Comparison of ENCODE assay signal across 2 cellular contexts in the genomic region with DNA sequence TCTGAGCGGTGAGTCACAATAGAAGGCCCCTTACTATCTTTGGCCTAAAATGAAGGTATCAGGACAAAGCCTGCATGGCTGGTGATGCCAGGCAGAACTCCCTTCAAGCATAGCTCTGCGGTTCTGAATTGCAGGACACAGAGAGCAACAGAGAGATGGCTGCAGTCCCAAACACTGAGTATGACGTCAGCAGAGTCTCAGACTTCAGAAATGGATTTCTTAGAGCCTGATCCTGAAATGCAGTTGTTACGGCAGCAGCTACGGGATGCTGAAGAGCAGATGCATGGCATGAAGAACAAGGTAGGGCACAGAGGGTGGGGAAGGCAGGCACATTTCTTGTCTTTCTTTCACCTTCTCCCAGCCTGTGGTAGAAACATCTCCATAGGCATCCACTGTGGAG.
TF ChIP-seq lines count a peak whose summit lies in the region.

No MANE protein-coding gene starts in this region.

TF ChIP-seq in HepG2, 621 proteins besides CTCF, POLR2A, EP300 and RAD21:
- TF ChIP-seq, protein P1, sequence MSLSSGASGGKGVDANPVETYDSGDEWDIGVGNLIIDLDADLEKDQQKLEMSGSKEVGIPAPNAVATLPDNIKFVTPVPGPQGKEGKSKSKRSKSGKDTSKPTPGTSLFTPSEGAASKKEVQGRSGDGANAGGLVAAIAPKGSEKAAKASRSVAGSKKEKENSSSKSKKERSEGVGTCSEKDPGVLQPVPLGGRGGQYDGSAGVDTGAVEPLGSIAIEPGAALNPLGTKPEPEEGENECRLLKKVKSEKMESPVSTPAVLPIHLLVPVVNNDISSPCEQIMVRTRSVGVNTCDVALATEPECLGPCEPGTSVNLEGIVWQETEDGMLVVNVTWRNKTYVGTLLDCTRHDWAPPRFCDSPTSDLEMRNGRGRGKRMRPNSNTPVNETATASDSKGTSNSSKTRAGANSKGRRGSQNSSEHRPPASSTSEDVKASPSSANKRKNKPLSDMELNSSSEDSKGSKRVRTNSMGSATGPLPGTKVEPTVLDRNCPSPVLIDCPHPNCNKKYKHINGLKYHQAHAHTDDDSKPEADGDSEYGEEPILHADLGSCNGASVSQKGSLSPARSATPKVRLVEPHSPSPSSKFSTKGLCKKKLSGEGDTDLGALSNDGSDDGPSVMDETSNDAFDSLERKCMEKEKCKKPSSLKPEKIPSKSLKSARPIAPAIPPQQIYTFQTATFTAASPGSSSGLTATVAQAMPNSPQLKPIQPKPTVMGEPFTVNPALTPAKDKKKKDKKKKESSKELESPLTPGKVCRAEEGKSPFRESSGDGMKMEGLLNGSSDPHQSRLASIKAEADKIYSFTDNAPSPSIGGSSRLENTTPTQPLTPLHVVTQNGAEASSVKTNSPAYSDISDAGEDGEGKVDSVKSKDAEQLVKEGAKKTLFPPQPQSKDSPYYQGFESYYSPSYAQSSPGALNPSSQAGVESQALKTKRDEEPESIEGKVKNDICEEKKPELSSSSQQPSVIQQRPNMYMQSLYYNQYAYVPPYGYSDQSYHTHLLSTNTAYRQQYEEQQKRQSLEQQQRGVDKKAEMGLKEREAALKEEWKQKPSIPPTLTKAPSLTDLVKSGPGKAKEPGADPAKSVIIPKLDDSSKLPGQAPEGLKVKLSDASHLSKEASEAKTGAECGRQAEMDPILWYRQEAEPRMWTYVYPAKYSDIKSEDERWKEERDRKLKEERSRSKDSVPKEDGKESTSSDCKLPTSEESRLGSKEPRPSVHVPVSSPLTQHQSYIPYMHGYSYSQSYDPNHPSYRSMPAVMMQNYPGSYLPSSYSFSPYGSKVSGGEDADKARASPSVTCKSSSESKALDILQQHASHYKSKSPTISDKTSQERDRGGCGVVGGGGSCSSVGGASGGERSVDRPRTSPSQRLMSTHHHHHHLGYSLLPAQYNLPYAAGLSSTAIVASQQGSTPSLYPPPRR (CRISPR knock-in tag; IDR thresholded peaks at IDR 0.05; ENCODE audit: borderline replicate concordance): no peak
- TF ChIP-seq PITX1 (CRISPR knock-in tag; IDR thresholded peaks at IDR 0.05) (no peak), TBX3 (IDR thresholded peaks at IDR 0.05; ENCODE audit: borderline replicate concordance) (no peak), ATF7-NPFF (CRISPR knock-in tag; IDR thresholded peaks at IDR 0.05; ENCODE audit: low read depth) (no peak), ATF7 (IDR thresholded peaks at IDR 0.05) (peak; percentile 90), ATF7 (CRISPR knock-in tag; IDR thresholded peaks at IDR 0.05) (no peak), FOSL1 (CRISPR knock-in tag; IDR thresholded peaks at IDR 0.05; ENCODE audit: borderline replicate concordance) (no peak), BORCS8-MEF2B (CRISPR knock-in tag; IDR thresholded peaks at IDR 0.05) (no peak), ZFP36 (IDR thresholded peaks at IDR 0.05; ENCODE audit: borderline replicate concordance, low read depth, low read length, partially characterized antibody) (no peak), RELA (CRISPR knock-in tag; IDR thresholded peaks at IDR 0.05) (no peak), POLR2AphosphoS5 (IDR thresholded peaks at IDR 0.05; ENCODE audit: low read depth, low read length) (no peak), CREB1 (IDR thresholded peaks at IDR 0.05) (peak; percentile 91), CREB1 (CRISPR knock-in tag; IDR thresholded peaks at IDR 0.05) (no peak)
TF ChIP-seq in HepG2: peak in this region for 2.

TF ChIP-seq in K562, 482 proteins besides CTCF, POLR2A, EP300 and RAD21:
- TF ChIP-seq ZNF217 (CRISPR knock-in tag; IDR thresholded peaks at IDR 0.05): no peak
- peak; percentile 22; the same call in 1 of the 2 replicates for TF ChIP-seq ATF7 (IDR thresholded peaks at IDR 0.05)
- TF ChIP-seq ZNF316 (IDR thresholded peaks at IDR 0.05): no peak
- no peak for TF ChIP-seq SNIP1 (IDR thresholded peaks at IDR 0.05; ENCODE audit: low read depth)
- TF ChIP-seq ZNF639 (CRISPR knock-in tag; conservative IDR thresholded peaks at IDR 0.05 in 1 of 2, IDR thresholded peaks at IDR 0.05 in 1 of 2): no peak
- no peak for TF ChIP-seq ZNF354B (CRISPR knock-in tag; IDR thresholded peaks at IDR 0.05)
- no peak for TF ChIP-seq ID3 (CRISPR knock-in tag; IDR thresholded peaks at IDR 0.05)
- TF ChIP-seq ID3 (tag; IDR thresholded peaks at IDR 0.05): no peak
- TF ChIP-seq XRCC5 (IDR thresholded peaks at IDR 0.05; ENCODE audit: low read depth, low read length): no peak
- TF ChIP-seq, protein P2, sequence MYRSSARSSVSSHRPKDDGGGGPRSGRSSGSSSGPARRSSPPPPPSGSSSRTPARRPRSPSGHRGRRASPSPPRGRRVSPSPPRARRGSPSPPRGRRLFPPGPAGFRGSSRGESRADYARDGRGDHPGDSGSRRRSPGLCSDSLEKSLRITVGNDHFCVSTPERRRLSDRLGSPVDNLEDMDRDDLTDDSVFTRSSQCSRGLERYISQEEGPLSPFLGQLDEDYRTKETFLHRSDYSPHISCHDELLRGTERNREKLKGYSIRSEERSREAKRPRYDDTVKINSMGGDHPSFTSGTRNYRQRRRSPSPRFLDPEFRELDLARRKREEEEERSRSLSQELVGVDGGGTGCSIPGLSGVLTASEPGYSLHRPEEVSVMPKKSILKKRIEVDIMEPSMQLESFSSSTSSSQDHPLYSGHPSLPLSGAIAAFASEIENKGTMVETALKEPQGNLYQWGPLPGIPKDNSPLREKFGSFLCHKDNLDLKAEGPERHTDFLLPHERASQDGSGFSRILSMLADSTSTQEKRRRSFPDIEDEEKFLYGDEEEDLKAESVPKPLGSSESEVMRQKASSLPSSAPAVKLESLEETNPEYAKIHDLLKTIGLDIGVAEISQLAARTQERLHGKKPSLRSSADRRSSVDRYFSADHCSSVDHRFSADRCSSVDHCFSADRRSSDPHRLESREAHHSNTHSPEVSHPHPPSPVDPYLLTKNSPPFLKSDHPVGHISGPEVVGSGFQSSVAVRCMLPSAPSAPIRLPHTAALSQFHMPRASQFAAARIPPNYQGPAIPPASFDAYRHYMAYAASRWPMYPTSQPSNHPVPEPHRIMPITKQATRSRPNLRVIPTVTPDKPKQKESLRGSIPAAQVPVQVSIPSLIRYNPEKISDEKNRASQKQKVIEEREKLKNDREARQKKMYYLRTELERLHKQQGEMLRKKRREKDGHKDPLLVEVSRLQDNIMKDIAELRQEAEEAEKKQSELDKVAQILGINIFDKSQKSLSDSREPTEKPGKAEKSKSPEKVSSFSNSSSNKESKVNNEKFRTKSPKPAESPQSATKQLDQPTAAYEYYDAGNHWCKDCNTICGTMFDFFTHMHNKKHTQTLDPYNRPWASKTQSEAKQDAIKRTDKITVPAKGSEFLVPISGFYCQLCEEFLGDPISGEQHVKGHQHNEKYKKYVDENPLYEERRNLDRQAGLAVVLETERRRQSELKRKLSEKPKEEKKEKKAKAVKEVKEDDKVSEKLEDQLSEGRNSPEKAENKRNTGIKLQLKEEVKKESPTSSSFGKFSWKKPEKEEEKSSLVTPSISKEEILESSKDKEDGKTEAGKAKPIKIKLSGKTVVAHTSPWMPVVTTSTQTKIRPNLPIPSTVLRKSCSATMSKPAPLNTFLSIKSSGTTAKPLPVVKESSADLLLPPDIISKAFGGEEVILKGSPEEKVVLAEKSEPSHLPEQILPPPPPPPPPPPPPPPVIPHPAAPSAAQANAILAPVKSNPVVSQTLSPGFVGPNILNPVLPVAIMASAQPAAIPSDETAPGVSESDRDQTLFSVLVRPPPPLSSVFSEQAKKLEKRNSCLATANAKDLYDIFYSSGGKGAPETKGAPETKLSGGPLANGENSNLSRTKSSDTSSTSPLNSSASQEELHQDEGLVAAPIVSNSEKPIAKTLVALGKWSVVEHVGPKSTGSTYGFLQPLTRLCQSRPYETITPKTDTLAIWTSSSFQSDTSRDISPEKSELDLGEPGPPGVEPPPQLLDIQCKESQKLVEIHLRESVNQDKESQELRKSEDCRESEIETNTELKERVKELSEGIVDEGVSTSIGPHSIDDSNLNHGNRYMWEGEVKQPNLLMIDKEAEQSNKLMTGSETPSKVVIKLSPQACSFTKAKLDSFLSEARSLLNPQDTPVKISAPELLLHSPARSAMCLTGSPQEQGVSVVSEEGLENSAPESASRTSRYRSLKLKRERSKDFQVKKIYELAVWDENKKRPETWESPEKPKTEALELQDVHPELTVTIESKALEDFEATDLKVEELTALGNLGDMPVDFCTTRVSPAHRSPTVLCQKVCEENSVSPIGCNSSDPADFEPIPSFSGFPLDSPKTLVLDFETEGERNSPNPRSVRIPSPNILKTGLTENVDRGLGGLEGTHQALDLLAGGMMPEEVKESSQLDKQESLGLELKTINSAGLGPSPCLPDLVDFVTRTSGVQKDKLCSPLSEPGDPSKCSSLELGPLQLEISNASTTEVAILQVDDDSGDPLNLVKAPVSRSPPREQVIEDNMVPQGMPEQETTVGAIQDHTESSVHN (IDR thresholded peaks at IDR 0.05; ENCODE audit: borderline replicate concordance in 1 of 2, low read depth in 1 of 2): no peak
- TF ChIP-seq ATF3 (IDR thresholded peaks at IDR 0.05): peak; percentile 43; the same call in 1 of the 2 replicates
- TF ChIP-seq ATF3 (CRISPR knock-in tag; conservative IDR thresholded peaks at IDR 0.05): no peak
- no peak for TF ChIP-seq HDAC1 (IDR thresholded peaks at IDR 0.05)
- no peak for TF ChIP-seq NR3C1 (CRISPR knock-in tag; IDR thresholded peaks at IDR 0.05)
